In the genomic region with DNA sequence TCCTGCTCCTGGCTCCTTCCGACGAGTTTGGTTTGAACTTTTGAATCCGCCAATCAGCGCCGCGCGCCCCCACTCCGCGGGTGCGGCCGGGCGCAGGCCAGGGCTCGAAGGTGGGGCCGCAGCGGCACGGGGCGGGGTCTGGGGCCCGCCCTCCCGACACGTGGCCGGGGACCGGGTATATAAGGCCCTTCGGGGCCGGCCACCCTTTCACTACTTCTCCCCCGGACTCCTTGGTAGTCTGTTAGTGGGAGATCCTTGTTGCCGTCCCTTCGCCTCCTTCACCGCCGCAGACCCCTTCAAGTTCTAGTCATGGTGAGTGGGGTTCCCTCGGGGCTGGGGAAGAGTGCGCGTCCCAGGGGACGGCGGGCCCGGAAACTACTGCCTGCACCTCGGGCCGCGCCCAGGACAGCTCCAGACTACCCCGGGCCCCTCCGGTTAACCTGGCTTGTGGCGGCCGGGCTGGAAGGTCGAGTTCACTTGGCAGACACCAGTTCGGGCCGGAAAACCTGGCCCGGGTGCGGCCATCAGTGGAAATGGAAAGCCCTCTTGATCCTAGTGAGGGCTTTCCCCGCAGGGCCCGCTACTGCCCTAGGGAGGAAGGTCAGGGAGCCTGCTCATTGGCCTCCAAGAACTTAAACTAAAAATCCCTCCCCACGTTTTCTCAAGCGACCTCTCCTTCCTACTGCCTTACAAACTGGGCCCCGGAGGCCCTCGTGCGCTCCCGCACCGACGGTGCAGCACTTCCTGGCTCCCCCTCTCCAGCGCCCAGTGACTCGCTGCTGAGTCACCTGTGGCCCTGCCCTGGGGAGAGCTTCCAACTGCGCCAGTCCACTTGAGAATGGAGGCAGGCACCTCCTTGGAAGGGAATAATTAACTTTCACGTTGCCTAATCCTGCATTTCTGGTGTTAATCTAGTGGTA, we compare ENCODE assay signal across 8 cellular contexts. TPM values are rescaled to one million over a fixed set of nuclear protein-coding genes. Genes with fewer than 3 reads are reported as not detected.
DNase-seq lines count a peak whose midpoint lies in the region; ATAC-seq and TF ChIP-seq lines count a peak whose summit lies in the region.

A gene (plus strand): TSS at position 210 of the 920 bp plus-strand sequence. CDS start 100 bp downstream, at position 310.

- CTCF ChIA-PET in activated CD8-positive, alpha-beta T cell treated with anti-CD3 and anti-CD28 coated beads for 36 hours (lab: Charles Lee): interaction anchor here (0.9 to 2.5 kb wide), 5 partner anchors 14 to 82 kb away, joined by 3 to 10 read pairs (median 3); a partner anchor contains a TSS

- ATAC-seq in GM19395 (IDR thresholded peaks at IDR 0.05; ENCODE audit: unreplicated experiment): peak; percentile 73
- peak; percentile 50 for ATAC-seq in HG03558 (IDR thresholded peaks at IDR 0.05; ENCODE audit: extremely low read depth, unreplicated experiment)
- peak; percentile 90 for ATAC-seq in activated CD8-positive, alpha-beta T cell treated with anti-CD3 and anti-CD28 coated beads for 36 hours
- peak; percentile 97 to 98 for ATAC-seq in lower lobe of right lung

- H3K4me3 ChIP-seq in ectodermal cell (ENCODE audit: insufficient read depth, low read depth, low read length) (peak within 1 kb of the TSS; percentile 77), lower lobe of right lung (peak within 1 kb of the TSS; percentile 95)

- H3K36me3 ChIP-seq in ectodermal cell (ENCODE audit: control insufficient read depth, insufficient read depth, low read length) (peaks cover 2% of the 10 kb centered on the region), lower lobe of right lung (peaks cover 14% of the 10 kb centered on the region)

- peaks cover 39% of the 10 kb centered on the region for H3K36me3 Mint-ChIP-seq in activated CD8-positive, alpha-beta T cell treated with anti-CD3 and anti-CD28 coated beads for 36 hours (ENCODE audit: low read depth)

- H3K9me3 ChIP-seq in ectodermal cell (ENCODE audit: control insufficient read depth, low read length): no peaks in the 10 kb centered on the region
- no peaks in the 10 kb centered on the region for H3K9me3 ChIP-seq in lower lobe of right lung

- H3K4me3 Mint-ChIP-seq in activated CD8-positive, alpha-beta T cell treated with anti-CD3 and anti-CD28 coated beads for 36 hours: peak within 1 kb of the TSS; percentile 95

- DNase-seq in NCI-H748 treated with DMSO at 0.1 percent for 48 hours (lab: John Stamatoyannopoulos, UW) (peak; percentile 93), lower lobe of right lung (peak; percentile 96)
- peak; percentile 92 for DNase-seq in activated CD8-positive, alpha-beta T cell treated with anti-CD3 and anti-CD28 coated beads for 36 hours
- DNase-seq in stimulated activated CD4-positive, alpha-beta T cell treated with anti-CD3 and anti-CD28 coated beads, TNF-alpha, amount 100 ng/mL, for 24 hours (ENCODE audit: low read depth in 3 of 3): peak; percentile 78 to 93 (median 86)

- H3K27me3 Mint-ChIP-seq in activated CD8-positive, alpha-beta T cell treated with anti-CD3 and anti-CD28 coated beads for 36 hours: peaks cover 1% of the 10 kb centered on the region

- H3K27ac Mint-ChIP-seq in activated CD8-positive, alpha-beta T cell treated with anti-CD3 and anti-CD28 coated beads for 36 hours: peak within 1 kb of the TSS; percentile 98

- H3K9me3 Mint-ChIP-seq in activated CD8-positive, alpha-beta T cell treated with anti-CD3 and anti-CD28 coated beads for 36 hours: no peaks in the 10 kb centered on the region

- peaks cover 38% of the 10 kb centered on the region for H3K4me1 Mint-ChIP-seq in activated CD8-positive, alpha-beta T cell treated with anti-CD3 and anti-CD28 coated beads for 36 hours (ENCODE audit: low read depth)

- H3K27me3 ChIP-seq in ectodermal cell (ENCODE audit: control insufficient read depth, insufficient read depth, low read length, poor library complexity, severe bottlenecking): no peaks in the 10 kb centered on the region
- H3K27me3 ChIP-seq in lower lobe of right lung (ENCODE audit: low read depth): no peaks in the 10 kb centered on the region

- POLR2A ChIA-PET in activated CD8-positive, alpha-beta T cell treated with anti-CD3 and anti-CD28 coated beads for 36 hours (lab: Charles Lee): interaction anchor here (0.7 to 5.1 kb wide), 32 partner anchors 8 to 454 kb away, joined by 3 to 60 read pairs (median 4); a partner anchor contains a TSS

- peaks cover 11% of the 10 kb centered on the region for H3K4me1 ChIP-seq in ectodermal cell (ENCODE audit: control insufficient read depth, insufficient read depth, low read length)
- H3K4me1 ChIP-seq in lower lobe of right lung: peaks cover 61% of the 10 kb centered on the region

- WGBS in ectodermal cell, 2 experiments: 0% methylated on average over 61 of the region's 61 CpGs

- TF ChIP-seq CTCF in C4-2B (conservative IDR thresholded peaks at IDR 0.05) (no peak), lower lobe of right lung (IDR thresholded peaks at IDR 0.05) (peak; percentile 11)
- TF ChIP-seq CTCF in activated CD8-positive, alpha-beta T cell treated with anti-CD3 and anti-CD28 coated beads for 36 hours (IDR thresholded peaks at IDR 0.05): no peak

- intact Hi-C loops in activated CD8-positive, alpha-beta T cell treated with anti-CD3 and anti-CD28 coated beads for 36 hours (cut with micrococcal nuclease): no loop called here
- intact Hi-C loops in lower lobe of right lung (cut with DNase I): no loop called here

- H3K27ac ChIP-seq in C4-2B (peak within 1 kb of the TSS; percentile 96), ectodermal cell (ENCODE audit: insufficient read depth, low read depth, low read length, poor library complexity, severe bottlenecking) (peak within 1 kb of the TSS; percentile 37), lower lobe of right lung (peak within 1 kb of the TSS; percentile 100)

RNA-seq across cellular contexts. Expression of the gene that starts here (rescaled TPM):
- 100 to 1,000 TPM; 237 to 240 TPM for total RNA-seq in activated CD8-positive, alpha-beta T cell treated with anti-CD3 and anti-CD28 coated beads for 36 hours
- 483 TPM for polyA plus RNA-seq in ectodermal cell (2013, experiment 1 of 4)
- polyA plus RNA-seq in ectodermal cell (2013, experiment 2 of 4): 449 TPM
- 493 TPM for polyA plus RNA-seq in ectodermal cell (2013, experiment 3 of 4)
- 518 TPM for polyA plus RNA-seq in ectodermal cell (2013, experiment 4 of 4)
- total RNA-seq in lower lobe of right lung: 96.0 TPM

Comparison
In these comparisons a context has a peak if more than half of its experiments do, and no peak if none do; other contexts are left out.
1. Peak in every context shown above with its lines: DNase-seq, ATAC-seq, H3K4me3 ChIP-seq and H3K27ac ChIP-seq.
2. H3K27ac ChIP-seq: peak in every context shown above with its lines; median percentile 100 in lower lobe of right lung; 96 in C4-2B; 37 in ectodermal cell.